Comparison of ENCODE assay signal across 8 cellular contexts in genomic region chr17:70168979-70169706, GRCh38. TPM values are rescaled to one million over a fixed set of nuclear protein-coding genes. Genes with fewer than 3 reads are reported as not detected.
DNase-seq lines count a peak whose midpoint lies in the region; ATAC-seq, FAIRE-seq and TF ChIP-seq lines count a peak whose summit lies in the region.

KCNJ2 (plus strand) TSS chr17:70169532; CDS start chr17:70175040, 5,508 bp downstream.

- peak within 1 kb of the TSS; percentile 69 for H3K9ac ChIP-seq in neural cell (ENCODE audit: low read length)

- no peaks in the 10 kb centered on the region for H3K36me3 ChIP-seq in gastroesophageal sphincter
- no peaks in the 10 kb centered on the region for H3K36me3 ChIP-seq in neural cell (ENCODE audit: insufficient read depth, low read length)
- H3K36me3 ChIP-seq in tibial artery, result no peaks in the 10 kb centered on the region

- peak; percentile 97 for ATAC-seq in GM21390 (IDR thresholded peaks at IDR 0.05; ENCODE audit: unreplicated experiment)
- peak; percentile 98 for ATAC-seq in gastroesophageal sphincter

- H2AFZ ChIP-seq in neural cell (ENCODE audit: low read depth, low read length), result peak within 1 kb of the TSS; percentile 35

- no peak for TF ChIP-seq RAD21 in neural cell (conservative IDR thresholded peaks at IDR 0.05)

- no peaks in the 10 kb centered on the region for H4K20me1 ChIP-seq in neural cell (ENCODE audit: insufficient read depth)

- no peaks in the 10 kb centered on the region for H3K9me2 ChIP-seq in neural cell (ENCODE audit: insufficient read depth, low read length)

- H3K4me1 ChIP-seq in gastroesophageal sphincter (peaks cover 0 to 41% (median 3%) of the 10 kb centered on the region in 3 donors), tibial artery (peaks cover 0 to 24% (median 13%) of the 10 kb centered on the region in 4 donors)

- no peak for TF ChIP-seq EP300 in gastroesophageal sphincter (IDR thresholded peaks at IDR 0.05)
- no peak for TF ChIP-seq EP300 in neural cell (conservative IDR thresholded peaks at IDR 0.05; ENCODE audit: poor library complexity, severe bottlenecking)

- H3F3A ChIP-seq in neural cell (ENCODE audit: insufficient read depth, low read length, poor library complexity, severe bottlenecking), result no peaks in the 10 kb centered on the region

- peaks cover 7% of the 10 kb centered on the region for H3K79me2 ChIP-seq in neural cell (replicated peaks; ENCODE audit: insufficient read depth, low read length)

- H3K9me3 ChIP-seq in gastroesophageal sphincter (no peaks in the 10 kb centered on the region), neural cell (ENCODE audit: low read length) (no peaks in the 10 kb centered on the region), tibial artery (no peaks in the 10 kb centered on the region)

- no peaks in the 10 kb centered on the region for H3K27me3 ChIP-seq in gastroesophageal sphincter
- peaks cover 23% of the 10 kb centered on the region for H3K27me3 ChIP-seq in neural cell (ENCODE audit: insufficient read depth, low read depth, low read length)
- peaks cover 0 to 21% of the 10 kb centered on the region in 2 donors for H3K27me3 ChIP-seq in tibial artery

- TF ChIP-seq POLR2A in gastroesophageal sphincter (IDR thresholded peaks at IDR 0.05), result peak; percentile 90 to 95

- peak within 1 kb of the TSS; percentile 62 to 96 (median 94) for H3K27ac ChIP-seq in gastroesophageal sphincter
- peak within 1 kb of the TSS; percentile 22 for H3K27ac ChIP-seq in neural cell (ENCODE audit: low read length)
- peak within 1 kb of the TSS; percentile 63 to 74 for H3K27ac ChIP-seq in tibial artery

- TF ChIP-seq CTCF in D721Med (IDR thresholded peaks at IDR 0.05; ENCODE audit: insufficient read depth, missing control alignments) (no peak), gastroesophageal sphincter (IDR thresholded peaks at IDR 0.05) (no peak), neural cell (IDR thresholded peaks at IDR 0.05; ENCODE audit: poor library complexity, severe bottlenecking) (no peak), tibial artery (IDR thresholded peaks at IDR 0.05) (no peak)

- peak within 1 kb of the TSS; percentile 71 for H3K4me2 ChIP-seq in neural cell (ENCODE audit: low read length)

- DNase-seq in D721Med (ENCODE audit: insufficient read length, low spot score) (peak; percentile 48), HT-29 (ENCODE audit: low spot score) (peak; percentile 64), NOMO-1 treated with dmso at 0.1 percent for 144 hours (lab: John Stamatoyannopoulos, UW; ENCODE audit: unreplicated experiment) (peak; percentile 93), tibial artery (peak; percentile 80 to 88)
- DNase-seq in activated effector memory CD4-positive, alpha-beta T cell treated with anti-CD3 and anti-CD28 coated beads, Interleukin-2, amount 50 U/mL, for 16 hours, result peak; percentile 74

- WGBS in gastroesophageal sphincter (ENCODE audit: low coverage in 1 of 2), 2 donors, result 0% methylated on average over 1 of the region's 67 CpGs; no CpG with 5 or more reads in 1 of the 2 donors

- intact Hi-C loops in tibial artery (cut with DNase I; ENCODE audit: low total_unique reads), result no loop called here

- H3K4me3 ChIP-seq in gastroesophageal sphincter (peak within 1 kb of the TSS; percentile 53 to 75), neural cell (ENCODE audit: low read length) (peak within 1 kb of the TSS; percentile 84), tibial artery (peak within 1 kb of the TSS; percentile 55 to 75)

- no peak for FAIRE-seq in D721Med (lab: Jason Lieb, UNC)

TF ChIP-seq in neural cell, 6 proteins besides CTCF, POLR2A, EP300 and RAD21:
- TF ChIP-seq SMC3 (conservative IDR thresholded peaks at IDR 0.05; ENCODE audit: poor library complexity) (no peak), REST (IDR thresholded peaks at IDR 0.05; ENCODE audit: borderline replicate concordance) (no peak), EZH2 (IDR thresholded peaks at IDR 0.05; ENCODE audit: borderline replicate concordance, insufficient read depth, low read length, poor library complexity, severe bottlenecking) (no peak), TAF1 (IDR thresholded peaks at IDR 0.05; ENCODE audit: low read depth) (no peak), POLR2AphosphoS5 (IDR thresholded peaks at IDR 0.05) (peak; percentile 29), MXI1 (conservative IDR thresholded peaks at IDR 0.05; ENCODE audit: poor library complexity, severe bottlenecking) (no peak)

RNA-seq across cellular contexts. Expression of gene KCNJ2, which starts in this region (rescaled TPM):
- 0.18 and 0.23 TPM in 2 replicates for total RNA-seq in HT-29 (2014; rRNA removed; shearing (Covaris generic))
- total RNA-seq in gastroesophageal sphincter, result 10 to 100 TPM in 1 of 4 donors, 1 to 10 TPM in 3; 2.8 to 11.3 (median 4.9) TPM
- polyA plus RNA-seq in neural cell, result 1.5 and 2.3 TPM in 2 replicates
- polyA minus RNA-seq in neural cell, result 8.0 and 8.5 TPM in 2 replicates

Comparison
In these comparisons a context has a peak if more than half of its experiments do, and no peak if none do; other contexts are left out.
1. Peak in every context shown above with its lines: DNase-seq, ATAC-seq, H3K4me3 ChIP-seq and H3K27ac ChIP-seq.
2. Peak in DNase-seq in HT-29; RNA of the gene not detected or under 1 TPM.
3. H3K27ac ChIP-seq: peak in every context shown above with its lines; median percentile 94 in gastroesophageal sphincter; 68 in tibial artery; 22 in neural cell.